In genomic region chr21:45643021-45643980, GRCh38 we compare ENCODE assay signal across 9 cellular contexts. TPM values are rescaled to one million over a fixed set of nuclear protein-coding genes. Genes with fewer than 3 reads are reported as not detected.
DNase-seq lines count a peak whose midpoint lies in the region; ATAC-seq and TF ChIP-seq lines count a peak whose summit lies in the region.
"Had no signal": no experiment of that assay in that cellular context is flagged by ENCODE, and none has a peak within 500 bp of the region (broad histone marks: within the 10 kb centered on the region; RNA-seq: fewer than 3 reads in every experiment).

PCBP3 (plus strand) TSS chr21:45643725; CDS start chr21:45850086, 206,361 bp downstream.

- H4K20me1 ChIP-seq in neural progenitor cell (ENCODE audit: low read depth), result peaks cover 30% of the 10 kb centered on the region

- H3K4me2 ChIP-seq in neural progenitor cell, result peak within 1 kb of the TSS; percentile 87
- H3K4me2 ChIP-seq: PC-9 had no signal

- H3K9me3 Mint-ChIP-seq in neural progenitor cell, result no peaks in the 10 kb centered on the region

- H3K27ac ChIP-seq in neural progenitor cell, result no peak within 1 kb of the TSS
- H3K27ac ChIP-seq: PC-9 had no signal

- peaks cover 16% of the 10 kb centered on the region for H3F3A ChIP-seq in neural progenitor cell (ENCODE audit: low read depth)

- H3K9me3 ChIP-seq in neural progenitor cell (ENCODE audit: low read depth), result no peaks in the 10 kb centered on the region

- H3K27me3 ChIP-seq in neural progenitor cell, result peaks cover 51% of the 10 kb centered on the region

- peak within 1 kb of the TSS; percentile 89 for H3K4me3 Mint-ChIP-seq in neural progenitor cell

- no peak within 1 kb of the TSS for H3K27ac Mint-ChIP-seq in neural progenitor cell

- peaks cover 3% of the 10 kb centered on the region for H3K4me1 ChIP-seq in neural progenitor cell

- no peaks in the 10 kb centered on the region for H3K36me3 Mint-ChIP-seq in neural progenitor cell

- no peaks in the 10 kb centered on the region for H3K79me2 ChIP-seq in neural progenitor cell (ENCODE audit: low read depth)

- peaks cover 15% of the 10 kb centered on the region for H3K4me1 Mint-ChIP-seq in neural progenitor cell

- ATAC-seq in GM21423 (IDR thresholded peaks at IDR 0.05; ENCODE audit: unreplicated experiment), result peak; percentile 66
- ATAC-seq in stimulated activated naive CD8-positive, alpha-beta T cell treated with anti-CD3 and anti-CD28 coated beads, Interleukin-15, Interleukin-2, amounts not matched to agents 100 U/mL and 50 U/mL, for 24 hours, result peak; percentile 82

- peak; percentile 97 for DNase-seq in CMK (ENCODE audit: low read depth)
- DNase-seq in Jurkat, Clone E6-1 (ENCODE audit: low read depth, low spot score), result peak; percentile 92
- DNase-seq in SHP77 (lab: John Stamatoyannopoulos, UW), result peak; percentile 89 to 93
- DNase-seq in activated T-helper 9 cell treated with anti-CD3 and anti-CD28 coated beads, Interleukin-2, amount 50 U/mL, for 16 hours (ENCODE audit: low read depth), result peak; percentile 87
- DNase-seq in fibroblast of villous mesenchyme (ENCODE audit: low read depth), result peak; percentile 94
- peak; percentile 99 for DNase-seq in neural progenitor cell (ENCODE audit: low spot score)
- DNase-seq in stimulated activated naive CD8-positive, alpha-beta T cell treated with anti-CD3 and anti-CD28 coated beads, Interleukin-15, Interleukin-2, amounts not matched to agents 100 U/mL and 50 U/mL, for 24 hours, result peak; percentile 98

- H3K27me3 Mint-ChIP-seq in neural progenitor cell (ENCODE audit: insufficient read depth, low read depth), result peaks cover 29% of the 10 kb centered on the region

- TF ChIP-seq CTCF in fibroblast of villous mesenchyme (IDR thresholded peaks at IDR 0.05; ENCODE audit: insufficient read depth, low read depth, low read length) (no peak), neural progenitor cell (IDR thresholded peaks at IDR 0.05) (no peak)

- peak within 1 kb of the TSS; percentile 48 for H3K4me3 ChIP-seq in Jurkat, Clone E6-1 (ENCODE audit: low read length)
- H3K4me3 ChIP-seq in fibroblast of villous mesenchyme (ENCODE audit: low read depth, low read length) (peak within 1 kb of the TSS; percentile 55), neural progenitor cell (peak within 1 kb of the TSS; percentile 65)
- H3K4me3 ChIP-seq: PC-9 had no signal

- H3K36me3 ChIP-seq in neural progenitor cell, result no peaks in the 10 kb centered on the region

- H2AFZ ChIP-seq in neural progenitor cell (replicated peaks), result peak within 1 kb of the TSS; percentile 72
- H2AFZ ChIP-seq: PC-9 had no signal

- H3K9ac ChIP-seq in neural progenitor cell, result no peak within 1 kb of the TSS

RNA-seq across cellular contexts. Expression of gene PCBP3, which starts in this region (rescaled TPM):
- polyA plus RNA-seq in Jurkat, Clone E6-1 (2012; ENCODE audit: insufficient read depth, insufficient read length), result 6.4 TPM
- 1.3 and 2.9 TPM in 2 replicates for total RNA-seq in fibroblast of villous mesenchyme
- 4.6 and 6.7 TPM in 2 replicates for total RNA-seq in neural progenitor cell (ENCODE audit: low replicate concordance)
- total RNA-seq: PC-9 had no signal
